In genomic region chr6:99602519-99603420, GRCh38 we compare ENCODE assay signal across 8 cellular contexts. TPM values are rescaled to one million over a fixed set of nuclear protein-coding genes. Genes with fewer than 3 reads are reported as not detected.
A peak's percentile ranks its signal among the peaks of the same experiment; 100 is the strongest.
DNase-seq lines count a peak whose midpoint lies in the region; ATAC-seq and TF ChIP-seq lines count a peak whose summit lies in the region.

No MANE protein-coding gene starts in this region.

- no peak overlapping the region for H3K27ac ChIP-seq in heart right ventricle
- H3K27ac ChIP-seq in mesenchymal stem cell (ENCODE audit: low read length, poor library complexity, severe bottlenecking) = no peak overlapping the region
- H3K27ac ChIP-seq in aorta (ENCODE audit: low read depth in 1 of 2, low read length in 2 of 2) = no peak overlapping the region

- H3K14ac ChIP-seq in mesenchymal stem cell (ENCODE audit: low read length in 2 of 2) = no peak overlapping the region

- no peak overlapping the region for H3K9ac ChIP-seq in mesenchymal stem cell (ENCODE audit: low read length)

- TF ChIP-seq CTCF in heart right ventricle (IDR thresholded peaks at IDR 0.05) (no peak), GM10266 (IDR thresholded peaks at IDR 0.05; ENCODE audit: control insufficient read depth, insufficient read depth, low read depth, missing control alignments) (no peak)

- peaks cover 27% of the 10 kb centered on the region for H3K4me1 Mint-ChIP-seq in activated CD4-positive, alpha-beta memory T cell treated with anti-CD3 and anti-CD28 coated beads for 36 hours (ENCODE audit: low read depth)

- no peak overlapping the region for H4K8ac ChIP-seq in mesenchymal stem cell (ENCODE audit: low read length)

- peaks cover 2% of the 10 kb centered on the region for H3K36me3 Mint-ChIP-seq in activated CD4-positive, alpha-beta memory T cell treated with anti-CD3 and anti-CD28 coated beads for 36 hours

- no peak overlapping the region for H3K27ac Mint-ChIP-seq in activated CD4-positive, alpha-beta memory T cell treated with anti-CD3 and anti-CD28 coated beads for 36 hours

- peak in 1 of 8 donors; percentile 44 for ATAC-seq in heart right ventricle
- ATAC-seq in left ventricle myocardium superior = no peak
- ATAC-seq in aorta (ENCODE audit: low FRiP score) = peak; percentile 33

- H3K4me2 ChIP-seq in mesenchymal stem cell (ENCODE audit: low read length, poor library complexity, severe bottlenecking) = peak overlapping the region; percentile 97

- H3K9me3 ChIP-seq in heart right ventricle (peaks cover 0 to 2% (median 0%) of the 10 kb centered on the region in 11 donors), mesenchymal stem cell (ENCODE audit: control insufficient read depth, low read length) (no peaks in the 10 kb centered on the region), aorta (ENCODE audit: control insufficient read depth, low read length) (peaks cover 2% of the 10 kb centered on the region)

- intact Hi-C loops in heart right ventricle (cut with DNase I) = loop anchor here in 1 of 10 donors (10.0 kb wide), 1 partner anchor 142 kb away; no protein-coding TSS in a partner anchor
- intact Hi-C loops in left ventricle myocardium superior (cut with micrococcal nuclease) = no loop called here
- intact Hi-C loops in activated CD4-positive, alpha-beta memory T cell treated with anti-CD3 and anti-CD28 coated beads for 36 hours (cut with micrococcal nuclease) = loop anchor here (1.0 to 5.0 kb wide), 3 partner anchors 9 to 855 kb away; no protein-coding TSS in a partner anchor
- intact Hi-C loops in aorta (cut with DNase I) = loop anchor here (5.0 to 10.0 kb wide), 2 partner anchors 140 to 852 kb away; no protein-coding TSS in a partner anchor

- H3K36me3 ChIP-seq in heart right ventricle = no peaks in the 10 kb centered on the region
- H3K36me3 ChIP-seq in mesenchymal stem cell (ENCODE audit: control insufficient read depth in 1 of 2, insufficient read depth in 2 of 2, low read depth in 1 of 2, low read length in 2 of 2) = no peaks in the 10 kb centered on the region
- no peaks in the 10 kb centered on the region for H3K36me3 ChIP-seq in aorta (ENCODE audit: control insufficient read depth in 1 of 2, insufficient read depth in 2 of 2, low read length in 1 of 2)

- POLR2A ChIA-PET in activated CD4-positive, alpha-beta memory T cell treated with anti-CD3 and anti-CD28 coated beads for 36 hours (lab: Charles Lee) = interaction anchor here (0.9 kb wide), 1 partner anchor 14 kb away, joined by 6 read pairs; no protein-coding TSS in a partner anchor

- peaks cover 81% of the 10 kb centered on the region for H3K27me3 Mint-ChIP-seq in activated CD4-positive, alpha-beta memory T cell treated with anti-CD3 and anti-CD28 coated beads for 36 hours

- H2BK12ac ChIP-seq in mesenchymal stem cell (ENCODE audit: low read length in 2 of 2) = no peak overlapping the region

- H3K4me3 Mint-ChIP-seq in activated CD4-positive, alpha-beta memory T cell treated with anti-CD3 and anti-CD28 coated beads for 36 hours = peak overlapping the region; percentile 31

- H3K4me3 ChIP-seq in heart right ventricle (peak overlapping the region; percentile 6 to 51 (median 38)), mesenchymal stem cell (ENCODE audit: insufficient read depth in 1 of 2, low read depth in 1 of 2, low read length in 2 of 2) (peak overlapping the region; percentile 14 to 73), aorta (ENCODE audit: low read length in 2 of 2) (no peak overlapping the region)

- no peak overlapping the region for H2BK15ac ChIP-seq in mesenchymal stem cell (ENCODE audit: low read depth, poor library complexity, severe bottlenecking)

- H3K18ac ChIP-seq in mesenchymal stem cell (ENCODE audit: low read depth in 1 of 2, low read length in 2 of 2) = no peak overlapping the region

- CTCF ChIA-PET in activated CD4-positive, alpha-beta memory T cell treated with anti-CD3 and anti-CD28 coated beads for 36 hours (lab: Charles Lee) = interaction anchor here (0.7 to 1.9 kb wide), 7 partner anchors 9 to 144 kb away, joined by 3 to 5 read pairs (median 4); partner anchors contain the start of gene CCNC

- H3K27me3 ChIP-seq in heart right ventricle (peaks cover 39 to 100% (median 100%) of the 10 kb centered on the region in 7 donors), mesenchymal stem cell (ENCODE audit: control insufficient read depth in 1 of 2, insufficient read depth in 1 of 2, low read length in 2 of 2) (peaks cover 82 to 100% of the 10 kb centered on the region in 2 experiments), aorta (ENCODE audit: control insufficient read depth in 1 of 2, insufficient read depth in 2 of 2, low read length in 1 of 2) (no peaks in the 10 kb centered on the region)

- H3K79me1 ChIP-seq in mesenchymal stem cell (replicated peaks; ENCODE audit: low read length, poor library complexity, severe bottlenecking) = no peaks in the 10 kb centered on the region

- no peak overlapping the region for H3K23ac ChIP-seq in mesenchymal stem cell (ENCODE audit: low read length in 2 of 2)

- 2 to 5% methylated on average over 54 of the region's 54 CpGs for WGBS in heart right ventricle, 2 donors
- WGBS in mesenchymal stem cell = 6% methylated on average over 52 of the region's 54 CpGs
- WGBS in aorta, 2 donors = 8 to 10% methylated on average over 54 of the region's 54 CpGs

- H2BK5ac ChIP-seq in mesenchymal stem cell (ENCODE audit: low read depth, low read length, poor library complexity, severe bottlenecking) = no peak overlapping the region

- no peak overlapping the region for H2AK5ac ChIP-seq in mesenchymal stem cell (ENCODE audit: low read length, severe bottlenecking)

- no peak overlapping the region for H3K4ac ChIP-seq in mesenchymal stem cell (ENCODE audit: low read depth in 1 of 2, low read length in 2 of 2)

- no peak for DNase-seq in heart right ventricle
- no peak for DNase-seq in left ventricle myocardium superior
- no peak for DNase-seq in activated CD4-positive, alpha-beta memory T cell treated with anti-CD3 and anti-CD28 coated beads for 36 hours
- DNase-seq in mesenchymal stem cell = no peak
- no peak for DNase-seq in aorta
- DNase-seq in SHP77 treated with DMSO at 0.1 percent for 48 hours (lab: John Stamatoyannopoulos, UW) = no peak
- no peak for DNase-seq in NCI-H2029 treated with DMSO at 0.1 percent for 48 hours (lab: John Stamatoyannopoulos, UW)
- DNase-seq in GM10266 (ENCODE audit: extremely low spot score) = no peak

- H3K9me3 Mint-ChIP-seq in activated CD4-positive, alpha-beta memory T cell treated with anti-CD3 and anti-CD28 coated beads for 36 hours = no peaks in the 10 kb centered on the region

- H3K4me1 ChIP-seq in heart right ventricle = peaks cover 4 to 44% (median 25%) of the 10 kb centered on the region in 9 donors
- H3K4me1 ChIP-seq in mesenchymal stem cell (ENCODE audit: control insufficient read depth, insufficient read depth, low read depth, low read length) = peaks cover 16% of the 10 kb centered on the region
- H3K4me1 ChIP-seq in aorta (ENCODE audit: control insufficient read depth in 1 of 2, insufficient read depth in 2 of 2, low read length in 2 of 2) = no peaks in the 10 kb centered on the region

- H2AFZ ChIP-seq in mesenchymal stem cell (ENCODE audit: low read depth, low read length) = no peak overlapping the region

- H2BK120ac ChIP-seq in mesenchymal stem cell (ENCODE audit: low read depth, low read length) = peak overlapping the region; percentile 34

- no peak overlapping the region for H4K91ac ChIP-seq in mesenchymal stem cell (ENCODE audit: low read length)

RNA-seq across cellular contexts. Expression of gene PRDM13, which starts 3.9 kb away (rescaled TPM):
- not detected for total RNA-seq in heart right ventricle
- polyA plus RNA-seq in heart right ventricle = not detected
- not detected for total RNA-seq in left ventricle myocardium superior
- not detected for total RNA-seq in activated CD4-positive, alpha-beta memory T cell treated with anti-CD3 and anti-CD28 coated beads for 36 hours
- polyA plus RNA-seq in mesenchymal stem cell (2013, experiment 1 of 2) = not detected
- polyA plus RNA-seq in mesenchymal stem cell (2013, experiment 2 of 2) = not detected
- total RNA-seq in aorta = not detected
- not detected for polyA plus RNA-seq in aorta

RNA-seq across cellular contexts. Expression of gene CCNC, which starts 34.3 kb away (rescaled TPM):
- total RNA-seq in heart right ventricle = 10 to 100 TPM; 14.2 to 24.1 (median 18.6) TPM
- polyA plus RNA-seq in heart right ventricle = 10 to 100 TPM; 14.2 to 26.6 TPM
- total RNA-seq in left ventricle myocardium superior = 16.9 TPM
- 10 to 100 TPM; 59.9 to 64.0 TPM for total RNA-seq in activated CD4-positive, alpha-beta memory T cell treated with anti-CD3 and anti-CD28 coated beads for 36 hours
- polyA plus RNA-seq in mesenchymal stem cell (2013, experiment 1 of 2) = 26.7 TPM
- polyA plus RNA-seq in mesenchymal stem cell (2013, experiment 2 of 2) = 27.8 TPM
- total RNA-seq in aorta = 10 to 100 TPM; 37.2 to 40.4 TPM
- polyA plus RNA-seq in aorta = 10 to 100 TPM; 24.4 to 38.2 TPM

Comparison
In these comparisons a context has a peak if more than half of its experiments do, and no peak if none do; other contexts are left out.
1. H3K4me3 ChIP-seq: peak in heart right ventricle (10 of 10) and mesenchymal stem cell (2 of 2); none in aorta (0 of 2).